In the genomic region with DNA sequence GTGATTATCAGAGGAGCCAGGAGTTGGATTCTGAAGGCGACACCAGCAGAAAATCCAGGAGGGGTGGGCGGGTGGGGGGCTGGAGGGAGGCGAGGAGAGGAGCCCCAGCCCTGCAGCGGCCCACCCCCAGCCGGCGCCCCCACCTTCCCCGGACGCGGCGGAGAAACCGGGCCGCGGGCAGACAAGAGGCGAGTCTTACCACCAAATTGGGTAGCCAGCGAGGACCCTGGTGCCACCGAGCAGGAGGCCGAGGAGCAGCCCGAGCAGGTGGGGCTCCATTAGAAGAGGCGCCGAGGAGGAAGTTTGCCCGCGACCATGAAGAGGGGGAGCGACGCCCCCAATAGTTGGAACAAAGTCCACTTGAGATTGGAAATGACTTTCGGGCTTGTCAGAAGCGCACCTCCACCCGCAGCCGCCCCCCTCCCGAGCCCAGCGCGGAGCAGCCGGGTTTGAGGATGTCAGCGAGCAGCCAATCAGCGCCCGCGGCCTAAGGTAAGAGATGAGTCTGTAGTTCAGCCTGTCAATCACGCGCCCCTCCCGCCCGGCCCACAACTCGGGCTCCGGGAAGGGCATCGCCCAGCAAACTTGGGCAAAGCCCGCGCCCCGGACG, we compare ENCODE assay signal across 8 cellular contexts. TPM values are rescaled to one million over a fixed set of nuclear protein-coding genes. Genes with fewer than 3 reads are reported as not detected.
A peak's percentile ranks its signal among the peaks of the same experiment; 100 is the strongest.
DNase-seq lines count a peak whose midpoint lies in the region; ATAC-seq, FAIRE-seq and TF ChIP-seq lines count a peak whose summit lies in the region.

A gene with protein sequence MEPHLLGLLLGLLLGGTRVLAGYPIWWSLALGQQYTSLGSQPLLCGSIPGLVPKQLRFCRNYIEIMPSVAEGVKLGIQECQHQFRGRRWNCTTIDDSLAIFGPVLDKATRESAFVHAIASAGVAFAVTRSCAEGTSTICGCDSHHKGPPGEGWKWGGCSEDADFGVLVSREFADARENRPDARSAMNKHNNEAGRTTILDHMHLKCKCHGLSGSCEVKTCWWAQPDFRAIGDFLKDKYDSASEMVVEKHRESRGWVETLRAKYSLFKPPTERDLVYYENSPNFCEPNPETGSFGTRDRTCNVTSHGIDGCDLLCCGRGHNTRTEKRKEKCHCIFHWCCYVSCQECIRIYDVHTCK (minus strand): TSS at position 374 of the 610 bp plus-strand sequence. CDS start 95 bp downstream, at position 279.

- in situ Hi-C loops in GM23248 (cut with MboI) (no loop called here), K562 (cut with MboI) (loop anchor here (25.0 kb wide), 1 partner anchor 1231 kb away; no protein-coding TSS in a partner anchor)

- H3K18ac ChIP-seq in mesenchymal stem cell (ENCODE audit: low read depth in 1 of 2, low read length in 2 of 2): peak within 1 kb of the TSS in 1 of 2 experiments; percentile 30

- H3K4me2 ChIP-seq in GM23248 (ENCODE audit: unreplicated experiment) (peak within 1 kb of the TSS; percentile 79), K562 (ENCODE audit: insufficient read depth, low read length) (peak within 1 kb of the TSS; percentile 78), mesenchymal stem cell (ENCODE audit: low read length, poor library complexity, severe bottlenecking) (peak within 1 kb of the TSS; percentile 69)

- no peaks in the 10 kb centered on the region for H3K79me1 ChIP-seq in mesenchymal stem cell (replicated peaks; ENCODE audit: low read length, poor library complexity, severe bottlenecking)

- no peak within 1 kb of the TSS for H2BK120ac ChIP-seq in mesenchymal stem cell (ENCODE audit: low read depth, low read length)

- no peaks in the 10 kb centered on the region for H3K4me1 ChIP-seq in GM23248 (ENCODE audit: insufficient read depth)
- peaks cover 27 to 64% of the 10 kb centered on the region in 2 experiments; a peak in 4 of 5 replicates for H3K4me1 ChIP-seq in K562 (replicated peaks in 1 of 2; ENCODE audit: control insufficient read depth in 2 of 2, insufficient read depth in 2 of 2, low read length in 2 of 2)
- peaks cover 25% of the 10 kb centered on the region for H3K4me1 ChIP-seq in mesenchymal stem cell (ENCODE audit: control insufficient read depth, insufficient read depth, low read depth, low read length)

- H3K27me3 ChIP-seq in GM23248 (replicated peaks; ENCODE audit: insufficient read depth): peaks cover 57% of the 10 kb centered on the region
- no peaks in the 10 kb centered on the region for H3K27me3 ChIP-seq in K562 (ENCODE audit: control insufficient read depth in 2 of 2, insufficient read depth in 2 of 2, low read length in 2 of 2)
- H3K27me3 ChIP-seq in mesenchymal stem cell (ENCODE audit: control insufficient read depth in 1 of 2, insufficient read depth in 1 of 2, low read length in 2 of 2): peaks cover 70 to 94% of the 10 kb centered on the region in 2 experiments

- peak within 1 kb of the TSS in 1 of 2 experiments; percentile 41 for H3K23ac ChIP-seq in mesenchymal stem cell (ENCODE audit: low read length in 2 of 2)

- TF ChIP-seq POLR2A in K562 (conservative IDR thresholded peaks at IDR 0.05): no peak

- H2AK5ac ChIP-seq in mesenchymal stem cell (ENCODE audit: low read length, severe bottlenecking): no peak within 1 kb of the TSS

- no peaks in the 10 kb centered on the region for H3K9me2 ChIP-seq in GM23248 (ENCODE audit: insufficient read depth)

- intact Hi-C loops in K562 (cut with micrococcal nuclease): no loop called here

- H3K4me1 Mint-ChIP-seq in stimulated activated effector memory CD8-positive, alpha-beta T cell treated with anti-CD3 and anti-CD28 coated beads, Interleukin-12 subunit alpha, Interleukin-12 subunit beta, amount 100 ng/mL, for 72 hours: peaks cover 38% of the 10 kb centered on the region

- POLR2A ChIA-PET in K562 (lab: Yijun Ruan, JAX): interaction anchor here (0.6 to 1.1 kb wide), 2 partner anchors 9 to 15 kb away, joined by 3 read pairs; no protein-coding TSS in a partner anchor

- no peaks in the 10 kb centered on the region for H4K20me1 ChIP-seq in GM23248 (ENCODE audit: insufficient read depth)
- no peaks in the 10 kb centered on the region; the same call in 1 of the 2 replicates for H4K20me1 ChIP-seq in K562 (replicated peaks; ENCODE audit: control insufficient read depth, insufficient read depth, low read length)

- H4K8ac ChIP-seq in mesenchymal stem cell (ENCODE audit: low read length): no peak within 1 kb of the TSS

- H3K9me1 ChIP-seq in K562 (ENCODE audit: control insufficient read depth, insufficient read depth, low read length): no peaks in the 10 kb centered on the region

- H3K4me3 Mint-ChIP-seq in stimulated activated effector memory CD8-positive, alpha-beta T cell treated with anti-CD3 and anti-CD28 coated beads, Interleukin-12 subunit alpha, Interleukin-12 subunit beta, amount 100 ng/mL, for 72 hours: peak within 1 kb of the TSS; percentile 64

- FAIRE-seq in K562 (lab: Jason Lieb, UNC): peak; percentile 19

- no peak for DNase-seq in GM23248
- peak; percentile 77 to 88 (median 86) for DNase-seq in K562 (ENCODE audit: extremely low read depth in 1 of 4, low spot score in 3 of 4)
- no peak for DNase-seq in mesenchymal stem cell
- peak; percentile 32 to 76 for DNase-seq in stimulated activated effector memory CD8-positive, alpha-beta T cell treated with anti-CD3 and anti-CD28 coated beads, Interleukin-12 subunit alpha, Interleukin-12 subunit beta, amount 100 ng/mL, for 72 hours (ENCODE audit: low spot score in 2 of 2)
- DNase-seq in NCI-H446 treated with DMSO at 0.1 percent for 48 hours (lab: John Stamatoyannopoulos, UW): no peak

- H3K27ac ChIP-seq in GM23248 (no peak within 1 kb of the TSS), K562 (ENCODE audit: extremely low read depth, low read depth, low read length) (peak within 1 kb of the TSS; percentile 78), mesenchymal stem cell (ENCODE audit: low read length, poor library complexity, severe bottlenecking) (no peak within 1 kb of the TSS)

- no peak within 1 kb of the TSS for H3K4ac ChIP-seq in mesenchymal stem cell (ENCODE audit: low read depth in 1 of 2, low read length in 2 of 2)

- ATAC-seq in SK-N-SH treated with all-trans-retinoic acid at 6 μM for 48 hours (peak; percentile 29), K562 (peak; percentile 68), HG02852 (IDR thresholded peaks at IDR 0.05; ENCODE audit: unreplicated experiment) (no peak), HG03108 (IDR thresholded peaks at IDR 0.05; ENCODE audit: unreplicated experiment) (no peak)
- ATAC-seq in stimulated activated effector memory CD8-positive, alpha-beta T cell treated with anti-CD3 and anti-CD28 coated beads, Interleukin-12 subunit alpha, Interleukin-12 subunit beta, amount 100 ng/mL, for 72 hours: peak; percentile 74

- TF ChIP-seq RAD21 in K562 (CRISPR knock-in tag; conservative IDR thresholded peaks at IDR 0.05 in 1 of 2, IDR thresholded peaks at IDR 0.05 in 1 of 2): no peak

- no peaks in the 10 kb centered on the region for H3F3A ChIP-seq in GM23248 (ENCODE audit: insufficient read depth)

- H3K36me3 ChIP-seq in GM23248 (ENCODE audit: low read depth): no peaks in the 10 kb centered on the region
- H3K36me3 ChIP-seq in K562 (ENCODE audit: control insufficient read depth, insufficient read depth, low read length): no peaks in the 10 kb centered on the region
- peaks cover 0 to 4% of the 10 kb centered on the region in 2 experiments for H3K36me3 ChIP-seq in mesenchymal stem cell (ENCODE audit: control insufficient read depth in 1 of 2, insufficient read depth in 2 of 2, low read depth in 1 of 2, low read length in 2 of 2)

- no peak within 1 kb of the TSS for H3K14ac ChIP-seq in mesenchymal stem cell (ENCODE audit: low read length in 2 of 2)

- WGBS in GM23248 (ENCODE audit: low coverage in 1 of 2, low lambda C conversion rate in 2 of 2, missing lambda C conversion rate in 2 of 2), 2 experiments: 3 to 4% methylated on average over 29 to 46 of the region's 47 CpGs
- WGBS in K562 (ENCODE audit: insufficient coverage, low coverage, missing lambda C conversion rate): 44% methylated on average over 9 of the region's 47 CpGs
- 2% methylated on average over 47 of the region's 47 CpGs for WGBS in mesenchymal stem cell

- no peak within 1 kb of the TSS for H3K27ac Mint-ChIP-seq in stimulated activated effector memory CD8-positive, alpha-beta T cell treated with anti-CD3 and anti-CD28 coated beads, Interleukin-12 subunit alpha, Interleukin-12 subunit beta, amount 100 ng/mL, for 72 hours

- no peak for TF ChIP-seq CTCF in K562 (IDR thresholded peaks at IDR 0.05 in 2 of 3, conservative IDR thresholded peaks at IDR 0.05 in 1 of 3; ENCODE audit: insufficient read depth in 2 of 3, low read depth in 1 of 3, low read length in 3 of 3)

- no peak within 1 kb of the TSS for H2BK15ac ChIP-seq in mesenchymal stem cell (ENCODE audit: low read depth, poor library complexity, severe bottlenecking)

- H2AFZ ChIP-seq in GM23248 (peak within 1 kb of the TSS; percentile 61), K562 (ENCODE audit: low read depth, low read length) (peak within 1 kb of the TSS; percentile 96), mesenchymal stem cell (ENCODE audit: low read depth, low read length) (no peak within 1 kb of the TSS)

- H3K9ac ChIP-seq in GM23248: no peak within 1 kb of the TSS
- peak within 1 kb of the TSS; percentile 63 to 88 for H3K9ac ChIP-seq in K562 (ENCODE audit: insufficient read depth in 1 of 2, low read depth in 2 of 2, low read length in 2 of 2)
- no peak within 1 kb of the TSS for H3K9ac ChIP-seq in mesenchymal stem cell (ENCODE audit: low read length)

- no peak for TF ChIP-seq EP300 in K562 (IDR thresholded peaks at IDR 0.05; ENCODE audit: low read length)

- H3K4me3 ChIP-seq in GM23248: peak within 1 kb of the TSS; percentile 46
- peak within 1 kb of the TSS; percentile 26 for H3K4me3 ChIP-seq in K562
- peak within 1 kb of the TSS; percentile 34 to 56 for H3K4me3 ChIP-seq in mesenchymal stem cell (ENCODE audit: insufficient read depth in 1 of 2, low read depth in 1 of 2, low read length in 2 of 2)

- CTCF ChIA-PET in K562 (lab: Yijun Ruan, JAX; ENCODE audit: low intra/inter-chr PET ratio): no interaction called here

- H3K79me2 ChIP-seq in GM23248 (ENCODE audit: insufficient read depth): no peaks in the 10 kb centered on the region
- no peaks in the 10 kb centered on the region for H3K79me2 ChIP-seq in K562 (ENCODE audit: control insufficient read depth, insufficient read depth, low read length)

- H3K9me3 ChIP-seq in GM23248 (ENCODE audit: low read depth) (no peaks in the 10 kb centered on the region), K562 (replicated peaks; ENCODE audit: control insufficient read depth, insufficient read depth, low read depth, low read length) (no peaks in the 10 kb centered on the region), mesenchymal stem cell (ENCODE audit: control insufficient read depth, low read length) (no peaks in the 10 kb centered on the region)

- peak within 1 kb of the TSS in 1 of 2 experiments; percentile 16 for H2BK12ac ChIP-seq in mesenchymal stem cell (ENCODE audit: low read length in 2 of 2)

- no peak within 1 kb of the TSS for H2BK5ac ChIP-seq in mesenchymal stem cell (ENCODE audit: low read depth, low read length, poor library complexity, severe bottlenecking)

- no TSS peak for BruUV-seq in K562 (replicated peaks; lab: Mats Ljungman, UMichigan)

- H3K36me3 Mint-ChIP-seq in stimulated activated effector memory CD8-positive, alpha-beta T cell treated with anti-CD3 and anti-CD28 coated beads, Interleukin-12 subunit alpha, Interleukin-12 subunit beta, amount 100 ng/mL, for 72 hours: no peaks in the 10 kb centered on the region

- H4K91ac ChIP-seq in mesenchymal stem cell (ENCODE audit: low read length): no peak within 1 kb of the TSS

- no peaks in the 10 kb centered on the region for H3K9me3 Mint-ChIP-seq in stimulated activated effector memory CD8-positive, alpha-beta T cell treated with anti-CD3 and anti-CD28 coated beads, Interleukin-12 subunit alpha, Interleukin-12 subunit beta, amount 100 ng/mL, for 72 hours

RNA-seq across cellular contexts. Expression of the gene that starts here (rescaled TPM):
- total RNA-seq in GM23248 (2014; rRNA removed; shearing (Covaris generic)): 1.5 and 3.0 TPM in 2 replicates
- polyA plus RNA-seq in GM23248 (2016; fragmentation: Nextera tagmentation; extraction: Ambion mirVana): 1.7 and 2.1 TPM in 2 replicates
- total RNA-seq in K562 (2011; cell fraction: chromatin; rRNA removed; ENCODE audit: low replicate concordance): 8.1 and 10.9 TPM in 2 replicates
- total RNA-seq in K562 (2011; cell fraction: nucleolus; rRNA removed): 6.1 and 6.8 TPM in 2 replicates
- total RNA-seq in K562 (2011; cell fraction: nucleoplasm; rRNA removed): 7.8 and 8.3 TPM in 2 replicates
- 1.5 and 2.9 TPM in 2 replicates for total RNA-seq in K562 (2014; rRNA removed)
- 2.2 and 2.4 TPM in 2 replicates for total RNA-seq in K562 (2014; rRNA removed; fragmentation: Illumina TruSeq; extraction: Trizol)
- total RNA-seq in K562 (2015; rRNA removed; fragmentation: Illumina TruSeq; extraction: Trizol): 2.6 and 2.8 TPM in 2 replicates
- total RNA-seq in K562 (2021): 2.7 and 3.5 TPM in 2 replicates
- 5.9 and 6.1 TPM in 2 replicates for polyA plus RNA-seq in K562 (2011; rRNA removed)
- polyA plus RNA-seq in K562 (2011; cell fraction: cytosol; rRNA removed): 3.4 and 3.9 TPM in 2 replicates
- polyA plus RNA-seq in K562 (2011; cell fraction: nucleus; rRNA removed): 18.0 and 19.7 TPM in 2 replicates
- polyA plus RNA-seq in K562 (2012): 2.5 and 2.8 TPM in 2 replicates
- polyA plus RNA-seq in K562 (2014; fragmentation: Illumina TruSeq; extraction: Trizol): 3.2 and 3.6 TPM in 2 replicates
- 1 to 10 TPM; 2.1 to 3.5 TPM for polyA plus RNA-seq in K562 (2014; fragmentation: Nextera tagmentation; extraction: Ambion mirVana)
- polyA plus RNA-seq in K562 (2014; rRNA removed): 2.5 and 3.3 TPM in 2 replicates
- 2.9 and 3.6 TPM in 2 replicates for polyA minus RNA-seq in K562 (2011; rRNA and poly(A)+ RNA removed)
- 2.0 and 2.4 TPM in 2 replicates for polyA minus RNA-seq in K562 (2011; cell fraction: cytosol; rRNA and poly(A)+ RNA removed)
- 2.6 and 2.7 TPM in 2 replicates for polyA minus RNA-seq in K562 (2011; cell fraction: nucleus; rRNA and poly(A)+ RNA removed)
- polyA plus RNA-seq in mesenchymal stem cell (2013, experiment 1 of 2): 1.1 TPM
- 1.1 TPM for polyA plus RNA-seq in mesenchymal stem cell (2013, experiment 2 of 2)

Comparison
In these comparisons a context has a peak if more than half of its experiments do, and no peak if none do; other contexts are left out.
1. DNase-seq: peak in K562 (4 of 4) and stimulated activated effector memory CD8-positive, alpha-beta T cell treated with anti-CD3 and anti-CD28 coated beads, Interleukin-12 subunit alpha, Interleukin-12 subunit beta, amount 100 ng/mL, for 72 hours (2 of 2); none in GM23248 (single experiment), mesenchymal stem cell (single experiment) and NCI-H446 treated with DMSO at 0.1 percent for 48 hours (single experiment).
2. H3K9ac ChIP-seq: peak in K562 (2 of 2); none in GM23248 (single experiment) and mesenchymal stem cell (single experiment).
3. ATAC-seq: peak in SK-N-SH treated with all-trans-retinoic acid at 6 μM for 48 hours (single experiment), K562 (single experiment) and stimulated activated effector memory CD8-positive, alpha-beta T cell treated with anti-CD3 and anti-CD28 coated beads, Interleukin-12 subunit alpha, Interleukin-12 subunit beta, amount 100 ng/mL, for 72 hours (single experiment); none in HG02852 (single experiment) and HG03108 (single experiment).
4. Peak in every context shown above with its lines, with median percentiles within 50 percentile points of each other: H3K4me2 ChIP-seq and H3K4me3 ChIP-seq.